Comparison of ENCODE assay signal across 26 cellular contexts in genomic region chr1:222546091-222546490, GRCh38. TPM values are rescaled to one million over a fixed set of nuclear protein-coding genes. Genes with fewer than 3 reads are reported as not detected.
A peak's percentile ranks its signal among the peaks of the same experiment; 100 is the strongest.
DNase-seq lines count a peak whose midpoint lies in the region; ATAC-seq, FAIRE-seq and TF ChIP-seq lines count a peak whose summit lies in the region.
"Had no signal": no experiment of that assay in that cellular context is flagged by ENCODE, and none has a peak within 500 bp of the region (broad histone marks: within the 10 kb centered on the region; RNA-seq: fewer than 3 reads in every experiment).

No MANE protein-coding gene starts in this region.

- peak overlapping the region; percentile 82 for H3K4me3 Mint-ChIP-seq in HFFc6
- no peak overlapping the region for H3K4me3 Mint-ChIP-seq in activated T-cell treated with anti-CD3 and anti-CD28 coated beads, Interleukin-2, amount 50 U/mL, for 24 hours
- H3K4me3 Mint-ChIP-seq: activated T-cell treated with anti-CD3 and anti-CD28 coated beads, Interleukin-2, amount 50 U/mL, for 4 hours; CD4-positive, alpha-beta T cell; effector memory CD8-positive, alpha-beta T cell; mesothelial cell of epicardium; naive thymus-derived CD8-positive, alpha-beta T cell; stimulated activated naive CD8-positive, alpha-beta T cell treated with anti-CD3 and anti-CD28 coated beads, Interleukin-15, amount 100 ng/mL, for 72 hours; T-helper 1 cell treated with Interleukin-12 subunit alpha and Interleukin-12 subunit beta and Interleukin-4 antibody, amounts not matched to agents 30 μg/mL and 1 μg/mL, for 36 hours had no signal

- peaks cover 17% of the 10 kb centered on the region for H3F3A ChIP-seq in GM23248 (ENCODE audit: insufficient read depth)

- H3K79me2 ChIP-seq in GM23248 (ENCODE audit: insufficient read depth), result no peaks in the 10 kb centered on the region

- H3K4me2 ChIP-seq in GM23248 (ENCODE audit: unreplicated experiment) (peak overlapping the region; percentile 77), neuronal stem cell (ENCODE audit: insufficient read depth, low read length, poor library complexity, severe bottlenecking) (no peak overlapping the region)

- H3K36me3 Mint-ChIP-seq in HFFc6 (ENCODE audit: low read depth), result peaks cover 4% of the 10 kb centered on the region; the same call in 1 of the 2 replicates
- no peaks in the 10 kb centered on the region for H3K36me3 Mint-ChIP-seq in activated T-cell treated with anti-CD3 and anti-CD28 coated beads, Interleukin-2, amount 50 U/mL, for 24 hours (ENCODE audit: low read depth)
- H3K36me3 Mint-ChIP-seq: mesothelial cell of epicardium had no signal

- no peak overlapping the region for H2AK5ac ChIP-seq in neuronal stem cell (ENCODE audit: low read depth, low read length)

- H2BK12ac ChIP-seq in neuronal stem cell (ENCODE audit: low read length), result no peak overlapping the region

- peaks cover 5% of the 10 kb centered on the region; the same call in 1 of the 2 replicates for H3K27me3 Mint-ChIP-seq in HFFc6 (ENCODE audit: insufficient read depth)
- H3K27me3 Mint-ChIP-seq in activated T-cell treated with anti-CD3 and anti-CD28 coated beads, Interleukin-2, amount 50 U/mL, for 24 hours, result peaks cover 35% of the 10 kb centered on the region

- peak; percentile 84 for FAIRE-seq in TTC549 (lab: Jason Lieb, UNC)
- FAIRE-seq: GM19239, pancreas had no signal

- peak overlapping the region; percentile 99 for H3K27ac Mint-ChIP-seq in HFFc6
- H3K27ac Mint-ChIP-seq in activated T-cell treated with anti-CD3 and anti-CD28 coated beads, Interleukin-2, amount 50 U/mL, for 24 hours, result no peak overlapping the region
- H3K27ac Mint-ChIP-seq: CD4-positive, alpha-beta T cell; effector memory CD8-positive, alpha-beta T cell; mesothelial cell of epicardium; naive thymus-derived CD8-positive, alpha-beta T cell; stimulated activated naive CD8-positive, alpha-beta T cell treated with anti-CD3 and anti-CD28 coated beads, Interleukin-15, amount 100 ng/mL, for 72 hours; T-helper 1 cell treated with Interleukin-12 subunit alpha and Interleukin-12 subunit beta and Interleukin-4 antibody, amounts not matched to agents 30 μg/mL and 1 μg/mL, for 36 hours had no signal

- H3K4me1 ChIP-seq in GM23248 (ENCODE audit: insufficient read depth) (peaks cover 24% of the 10 kb centered on the region), neuronal stem cell (ENCODE audit: control insufficient read depth in 2 of 2, insufficient read depth in 1 of 2, low read depth in 1 of 2, low read length in 2 of 2) (peaks cover 0 to 13% of the 10 kb centered on the region in 2 donors)
- H3K4me1 ChIP-seq: foreskin keratinocyte, heart right ventricle, pancreas, Peyer's patch, tibial nerve had no signal

- H3K9me2 ChIP-seq in GM23248 (ENCODE audit: insufficient read depth), result no peaks in the 10 kb centered on the region

- DNase-seq in GM23248 (no peak), HFFc6 (no peak), neuronal stem cell (ENCODE audit: low spot score) (no peak)
- no peak for DNase-seq in activated T-cell treated with anti-CD3 and anti-CD28 coated beads, Interleukin-2, amount 50 U/mL, for 24 hours
- DNase-seq: activated CD4-positive, alpha-beta T cell treated with anti-CD3 and anti-CD28 coated beads for 48 hours; activated naive CD4-positive, alpha-beta T cell; activated T-cell treated with anti-CD3 and anti-CD28 coated beads, Interleukin-2, amount 50 U/mL, for 4 hours; CD4-positive, alpha-beta T cell; effector memory CD8-positive, alpha-beta T cell; heart right ventricle; left colon; naive thymus-derived CD8-positive, alpha-beta T cell; NCI-H187; pancreas; Peyer's patch; stimulated activated naive CD8-positive, alpha-beta T cell treated with anti-CD3 and anti-CD28 coated beads, Interleukin-15, amount 100 ng/mL, for 72 hours had no signal

- no peak overlapping the region for H4K91ac ChIP-seq in neuronal stem cell (ENCODE audit: low read depth, low read length, poor library complexity)

- no peak overlapping the region for H3K4ac ChIP-seq in neuronal stem cell (ENCODE audit: low read length)

- no peak overlapping the region for H3K14ac ChIP-seq in neuronal stem cell (ENCODE audit: low read length)

- ATAC-seq in GM18517 (IDR thresholded peaks at IDR 0.05; ENCODE audit: unreplicated experiment), result no peak
- no peak for ATAC-seq in HG02870 (IDR thresholded peaks at IDR 0.05; ENCODE audit: unreplicated experiment)
- ATAC-seq: activated T-cell treated with anti-CD3 and anti-CD28 coated beads, Interleukin-2, amount 50 U/mL, for 4 hours; effector memory CD8-positive, alpha-beta T cell; left colon; naive thymus-derived CD8-positive, alpha-beta T cell; pancreas; stimulated activated naive CD8-positive, alpha-beta T cell treated with anti-CD3 and anti-CD28 coated beads, Interleukin-15, amount 100 ng/mL, for 72 hours had no signal

- no peak overlapping the region for H2BK15ac ChIP-seq in neuronal stem cell (ENCODE audit: low read length)

- no peaks in the 10 kb centered on the region for H3K9me3 Mint-ChIP-seq in HFFc6
- H3K9me3 Mint-ChIP-seq in activated T-cell treated with anti-CD3 and anti-CD28 coated beads, Interleukin-2, amount 50 U/mL, for 24 hours, result no peaks in the 10 kb centered on the region
- H3K9me3 Mint-ChIP-seq: activated T-cell treated with anti-CD3 and anti-CD28 coated beads, Interleukin-2, amount 50 U/mL, for 4 hours; CD4-positive, alpha-beta T cell; effector memory CD8-positive, alpha-beta T cell; naive thymus-derived CD8-positive, alpha-beta T cell; stimulated activated naive CD8-positive, alpha-beta T cell treated with anti-CD3 and anti-CD28 coated beads, Interleukin-15, amount 100 ng/mL, for 72 hours; T-helper 1 cell treated with Interleukin-12 subunit alpha and Interleukin-12 subunit beta and Interleukin-4 antibody, amounts not matched to agents 30 μg/mL and 1 μg/mL, for 36 hours had no signal

- H3K23ac ChIP-seq in neuronal stem cell (ENCODE audit: low read depth, low read length, poor library complexity), result no peak overlapping the region

- no peaks in the 10 kb centered on the region for H3K9me3 ChIP-seq in GM23248 (ENCODE audit: low read depth)
- peaks cover 0 to 2% of the 10 kb centered on the region in 2 donors for H3K9me3 ChIP-seq in neuronal stem cell (replicated peaks in 1 of 2; ENCODE audit: control insufficient read depth in 2 of 2, insufficient read depth in 1 of 2, low read depth in 1 of 2, low read length in 2 of 2)
- H3K9me3 ChIP-seq: heart right ventricle, pancreas, Peyer's patch, tibial nerve had no signal

- H3K9ac ChIP-seq in GM23248, result peak overlapping the region; percentile 64
- no peak overlapping the region for H3K9ac ChIP-seq in neuronal stem cell (ENCODE audit: low read depth, low read length, poor library complexity)

- no peak overlapping the region for H2BK5ac ChIP-seq in neuronal stem cell (ENCODE audit: low read length)

- no peak overlapping the region for H4K8ac ChIP-seq in neuronal stem cell (ENCODE audit: low read depth, low read length)

- H4K20me1 ChIP-seq in GM23248 (ENCODE audit: insufficient read depth), result no peaks in the 10 kb centered on the region

- no peaks in the 10 kb centered on the region for H3K79me1 ChIP-seq in neuronal stem cell (ENCODE audit: low read depth, low read length)

- peaks cover 37% of the 10 kb centered on the region for H3K4me1 Mint-ChIP-seq in HFFc6 (ENCODE audit: low read depth)
- no peaks in the 10 kb centered on the region for H3K4me1 Mint-ChIP-seq in activated T-cell treated with anti-CD3 and anti-CD28 coated beads, Interleukin-2, amount 50 U/mL, for 24 hours (ENCODE audit: low read depth)
- H3K4me1 Mint-ChIP-seq: naive thymus-derived CD8-positive, alpha-beta T cell; stimulated activated naive CD8-positive, alpha-beta T cell treated with anti-CD3 and anti-CD28 coated beads, Interleukin-15, amount 100 ng/mL, for 72 hours had no signal

- H3K18ac ChIP-seq in neuronal stem cell (ENCODE audit: low read length), result no peak overlapping the region

- H3K36me3 ChIP-seq in GM23248 (ENCODE audit: low read depth), result no peaks in the 10 kb centered on the region
- no peaks in the 10 kb centered on the region for H3K36me3 ChIP-seq in neuronal stem cell (replicated peaks in 1 of 2; ENCODE audit: control insufficient read depth in 2 of 2, insufficient read depth in 2 of 2, low read length in 2 of 2)
- H3K36me3 ChIP-seq: cardiac muscle cell, heart right ventricle, pancreas, Peyer's patch, tibial nerve had no signal

- peak overlapping the region; percentile 86 for H3K27ac ChIP-seq in GM23248
- H3K27ac ChIP-seq in neuronal stem cell (replicated peaks; ENCODE audit: low read length), result no peak overlapping the region
- H3K27ac ChIP-seq: cardiac muscle cell, heart right ventricle, pancreas, Peyer's patch, tibial nerve, VCaP had no signal

- H3K4me3 ChIP-seq in GM23248 (peak overlapping the region; percentile 31; the same call in 1 of the 2 replicates), neuronal stem cell (ENCODE audit: low read length in 2 of 2) (no peak overlapping the region)
- H3K4me3 ChIP-seq: cardiac muscle cell, heart right ventricle, pancreas, Peyer's patch, tibial nerve had no signal

- no peak for TF ChIP-seq CTCF in HFFc6 (IDR thresholded peaks at IDR 0.05)

- H2AFZ ChIP-seq in GM23248, result peak overlapping the region; percentile 77; the same call in 1 of the 2 replicates
- H2AFZ ChIP-seq in neuronal stem cell (ENCODE audit: low read length), result peak overlapping the region; percentile 61

- H3K27me3 ChIP-seq in GM23248 (replicated peaks; ENCODE audit: insufficient read depth) (no peaks in the 10 kb centered on the region), neuronal stem cell (ENCODE audit: control insufficient read depth in 3 of 3, insufficient read depth in 3 of 3, low read depth in 1 of 3, low read length in 3 of 3) (no peaks in the 10 kb centered on the region)
- H3K27me3 ChIP-seq: cardiac muscle cell, foreskin keratinocyte, pancreas, Peyer's patch had no signal

- H2BK120ac ChIP-seq in neuronal stem cell (ENCODE audit: low read depth, low read length), result no peak overlapping the region

- in situ Hi-C loops in GM23248 (cut with MboI), result no loop called here

- WGBS in GM23248 (ENCODE audit: low coverage in 1 of 2, low lambda C conversion rate in 2 of 2, missing lambda C conversion rate in 2 of 2), 2 experiments, result 68 to 69% methylated on average over 7 of the region's 7 CpGs
- no CpG with 5 or more reads among the region's 7 CpGs for WGBS in neuronal stem cell (ENCODE audit: extremely low coverage in 2 of 2, insufficient read length in 2 of 2, insufficient replicate concordance in 1 of 2), 2 donors

RNA-seq across cellular contexts. Expression of gene HHIPL2, which starts 1.8 kb away (rescaled TPM):
- 0.25 and 1.3 TPM in 2 replicates for total RNA-seq in GM23248 (2014; rRNA removed; shearing (Covaris generic))
- polyA plus RNA-seq in GM23248 (2016; fragmentation: Nextera tagmentation; extraction: Ambion mirVana), result 0.71 and 1.3 TPM in 2 replicates
- under 1 TPM in 3 of 6 experiments, not detected in 3; 0.07 to 0.45 (median 0.31) TPM for total RNA-seq in HFFc6 (2021; fragmentation: NEBNext Ultra II Directional; extraction: Animal tissue kit (Norgen Biotek cat#: 25700))
- polyA plus RNA-seq in neuronal stem cell (2013, experiment 1 of 2), result 0.08 TPM
- polyA plus RNA-seq in neuronal stem cell (2013, experiment 2 of 2), result not detected
- total RNA-seq: cardiac muscle cell had no signal
- polyA plus RNA-seq: naive thymus-derived CD8-positive, alpha-beta T cell had no signal

RNA-seq across cellular contexts. Expression of gene TAF1A, which starts 43.6 kb away (rescaled TPM):
- 5.4 and 7.1 TPM in 2 replicates for total RNA-seq in GM23248 (2014; rRNA removed; shearing (Covaris generic))
- 4.3 and 5.6 TPM in 2 replicates for polyA plus RNA-seq in GM23248 (2016; fragmentation: Nextera tagmentation; extraction: Ambion mirVana)
- 1 to 10 TPM; 5.3 to 7.1 (median 5.9) TPM for total RNA-seq in HFFc6 (2021; fragmentation: NEBNext Ultra II Directional; extraction: Animal tissue kit (Norgen Biotek cat#: 25700))
- 17.2 TPM for polyA plus RNA-seq in neuronal stem cell (2013, experiment 1 of 2)
- polyA plus RNA-seq in neuronal stem cell (2013, experiment 2 of 2), result 17.1 TPM
